ENCODE assay signal across 32 cellular contexts in genomic region chr12:11059784-11060183, GRCh38. TPM values are rescaled to one million over a fixed set of nuclear protein-coding genes. Genes with fewer than 3 reads are reported as not detected.
DNase-seq lines count a peak whose midpoint lies in the region; ATAC-seq, FAIRE-seq and TF ChIP-seq lines count a peak whose summit lies in the region.
"Had no signal": no experiment of that assay in that cellular context is flagged by ENCODE, and none has a peak within 500 bp of the region (broad histone marks: within the 10 kb centered on the region; RNA-seq: fewer than 3 reads in every experiment).

No MANE protein-coding gene starts in this region.

- H3K4me1 ChIP-seq in K562 (replicated peaks in 1 of 2; ENCODE audit: control insufficient read depth in 2 of 2, insufficient read depth in 2 of 2, low read length in 2 of 2) (no peaks in the 10 kb centered on the region), OCI-LY7 (ENCODE audit: insufficient read depth, low read length, poor library complexity, severe bottlenecking) (no peaks in the 10 kb centered on the region)
- H3K4me1 ChIP-seq: psoas muscle had no signal

- POLR2A ChIA-PET in K562 (lab: Yijun Ruan, JAX) (no interaction called here), OCI-LY7 (lab: Charles Lee) (no interaction called here)

- H3K27ac ChIP-seq in K562 (ENCODE audit: extremely low read depth, low read depth, low read length) (no peak overlapping the region), OCI-LY7 (ENCODE audit: low read depth, low read length, poor library complexity, severe bottlenecking) (no peak overlapping the region)
- H3K27ac ChIP-seq: KMS-11, psoas muscle, thoracic aorta had no signal

- BruUV-seq in K562 (replicated peaks; lab: Mats Ljungman, UMichigan) = no TSS peak
- BruUV-seq in OCI-LY7 (replicated peaks; lab: Mats Ljungman, UMichigan) = no TSS peak

- TF ChIP-seq EP300 in K562 (IDR thresholded peaks at IDR 0.05; ENCODE audit: low read length) = no peak

- intact Hi-C loops in K562 (cut with micrococcal nuclease) (no loop called here), OCI-LY7 (cut with micrococcal nuclease; ENCODE audit: unreplicated experiment) (no loop called here)

- H3K4me2 ChIP-seq in K562 (ENCODE audit: insufficient read depth, low read length) (no peak overlapping the region), OCI-LY7 (ENCODE audit: low read length) (no peak overlapping the region)
- H3K4me2 ChIP-seq: KMS-11 had no signal

- H3K79me2 ChIP-seq in K562 (ENCODE audit: control insufficient read depth, insufficient read depth, low read length) (peaks cover 4% of the 10 kb centered on the region; the same call in 1 of the 3 replicates), OCI-LY7 (ENCODE audit: insufficient read depth, low read depth, low read length) (no peaks in the 10 kb centered on the region)

- H3K9me1 ChIP-seq in K562 (ENCODE audit: control insufficient read depth, insufficient read depth, low read length) = no peaks in the 10 kb centered on the region

- H3K36me3 ChIP-seq in K562 (ENCODE audit: control insufficient read depth, insufficient read depth, low read length) (0 out of 3 replicates have a peak, but pooled peaks cover 2% of the 10 kb centered on the region), OCI-LY7 (ENCODE audit: insufficient read depth, low read length) (no peaks in the 10 kb centered on the region)
- H3K36me3 ChIP-seq: thoracic aorta had no signal

- FAIRE-seq in GM12892 (lab: Jason Lieb, UNC) (peak; percentile 27), K562 (lab: Jason Lieb, UNC) (peak; percentile 54)
- FAIRE-seq: GM19239, HTR-8/SVneo, urothelium cell line had no signal

- H2AFZ ChIP-seq in K562 (ENCODE audit: low read depth, low read length) = no peak overlapping the region
- no peak overlapping the region for H2AFZ ChIP-seq in OCI-LY7 (ENCODE audit: low read length)

- no peak overlapping the region for H3K9ac ChIP-seq in K562 (ENCODE audit: insufficient read depth in 1 of 2, low read depth in 2 of 2, low read length in 2 of 2)
- H3K9ac ChIP-seq: KMS-11 had no signal

- H3K4me3 ChIP-seq in K562 = no peak overlapping the region
- H3K4me3 ChIP-seq in OCI-LY7 (ENCODE audit: low read depth, low read length, poor library complexity, severe bottlenecking) = no peak overlapping the region
- H3K4me3 ChIP-seq: psoas muscle, thoracic aorta had no signal

- TF ChIP-seq CTCF in K562 (IDR thresholded peaks at IDR 0.05 in 2 of 3, conservative IDR thresholded peaks at IDR 0.05 in 1 of 3; ENCODE audit: insufficient read depth in 2 of 3, low read depth in 1 of 3, low read length in 3 of 3) (no peak), OCI-LY7 (conservative IDR thresholded peaks at IDR 0.05; ENCODE audit: low read length) (no peak)

- no peak for ATAC-seq in K562
- ATAC-seq in HG03097 (IDR thresholded peaks at IDR 0.05; ENCODE audit: low FRiP score, unreplicated experiment) = no peak
- ATAC-seq: esophagus mucosa, natural killer cell, PC-3, WTC11 had no signal

- H3K9me2 ChIP-seq in OCI-LY7 (ENCODE audit: insufficient read depth, low read length) = no peaks in the 10 kb centered on the region

- TF ChIP-seq RAD21 in K562 (CRISPR knock-in tag; conservative IDR thresholded peaks at IDR 0.05 in 1 of 2, IDR thresholded peaks at IDR 0.05 in 1 of 2) = no peak

- H4K20me1 ChIP-seq in K562 (replicated peaks; ENCODE audit: control insufficient read depth, insufficient read depth, low read length) = no peaks in the 10 kb centered on the region
- H4K20me1 ChIP-seq in OCI-LY7 (ENCODE audit: insufficient read depth, low read length) = no peaks in the 10 kb centered on the region

- CTCF ChIA-PET in K562 (lab: Yijun Ruan, JAX; ENCODE audit: low intra/inter-chr PET ratio) (no interaction called here), OCI-LY7 (lab: Charles Lee; ENCODE audit: unreplicated experiment) (no interaction called here)

- DNase-seq in GM12892 (ENCODE audit: insufficient read length) (no peak), HT1080 (ENCODE audit: low read depth) (peak; percentile 4), K562 (ENCODE audit: extremely low read depth in 1 of 4, low spot score in 3 of 4) (no peak), kidney glomerular epithelial cell (lab: John Stamatoyannopoulos, UW) (peak; percentile 7), activated T-cell treated with anti-CD3 and anti-CD28 coated beads for 4 hours (no peak), OCI-LY7 (ENCODE audit: low spot score) (no peak)
- DNase-seq: activated CD4-positive, alpha-beta T cell treated with anti-CD3 and anti-CD28 coated beads, Interleukin-2, amount 50 U/mL, for 48 hours; activated CD8-positive, alpha-beta memory T cell treated with anti-CD3 and anti-CD28 coated beads, Interleukin-2, amount 50 U/mL, for 48 hours; aorta; caudate nucleus; DND-41; H9; hippocampal formation; natural killer cell; NCI-H1694 treated with DMSO at 0.1 percent for 48 hours; NCI-H524; occipital lobe; PC-3; psoas muscle; SHP77; stimulated activated CD4-positive, alpha-beta T cell treated with anti-CD3 and anti-CD28 coated beads, Interleukin-15, amount 100 ng/mL, for 24 hours; stimulated activated naive CD4-positive, alpha-beta T cell had no signal

- TF ChIP-seq POLR2A in GM12892 (IDR thresholded peaks at IDR 0.05; ENCODE audit: low read depth, low read length) (no peak), K562 (conservative IDR thresholded peaks at IDR 0.05) (no peak)

- H3K27me3 ChIP-seq in K562 (ENCODE audit: control insufficient read depth in 2 of 2, insufficient read depth in 2 of 2, low read length in 2 of 2) = no peaks in the 10 kb centered on the region

- in situ Hi-C loops in K562 (cut with MboI) = no loop called here

- no peaks in the 10 kb centered on the region for H3K9me3 ChIP-seq in K562 (replicated peaks; ENCODE audit: control insufficient read depth, insufficient read depth, low read depth, low read length)
- no peaks in the 10 kb centered on the region for H3K9me3 ChIP-seq in OCI-LY7 (ENCODE audit: low read length)
- H3K9me3 ChIP-seq: psoas muscle, thoracic aorta had no signal

RNA-seq across cellular contexts. Expression of gene TAS2R46, which starts 2.3 kb away (rescaled TPM):
- 0.40 TPM for polyA plus RNA-seq in GM12892 (2012; ENCODE audit: missing spikeins)
- total RNA-seq in HT1080 (2014; rRNA removed; shearing (Covaris generic)) = not detected in 2 replicates
- polyA plus RNA-seq in HT1080 (2015; cell fraction: cytosol; rRNA removed) = 0.09 and 0.30 TPM in 2 replicates
- 0.25 TPM in 1 of 2 replicates, not detected in the other for polyA plus RNA-seq in HT1080 (2015; cell fraction: nucleus; rRNA removed)
- 5.4 and 21.4 TPM in 2 replicates for total RNA-seq in K562 (2011; cell fraction: chromatin; rRNA removed; ENCODE audit: low replicate concordance)
- 3.3 and 6.7 TPM in 2 replicates for total RNA-seq in K562 (2011; cell fraction: nucleolus; rRNA removed)
- total RNA-seq in K562 (2011; cell fraction: nucleoplasm; rRNA removed) = 16.6 and 27.5 TPM in 2 replicates
- total RNA-seq in K562 (2014; rRNA removed) (0.95 and 1.1 TPM in 2 replicates), K562 (2014; rRNA removed; fragmentation: Illumina TruSeq; extraction: Trizol) (1.8 and 2.1 TPM in 2 replicates), K562 (2015; rRNA removed; fragmentation: Illumina TruSeq; extraction: Trizol) (1.3 TPM in 2 replicates), K562 (2021) (0.47 and 0.74 TPM in 2 replicates), OCI-LY7 (2022) (1.4 and 1.6 TPM in 2 replicates)
- polyA plus RNA-seq in K562 (2011; rRNA removed) (0.30 and 0.35 TPM in 2 replicates), K562 (2014; fragmentation: Illumina TruSeq; extraction: Trizol) (0.19 TPM in 1 of 2 replicates, not detected in the other), K562 (2014; fragmentation: Nextera tagmentation; extraction: Ambion mirVana) (not detected), K562 (2014; rRNA removed) (0.08 TPM in 1 of 2 replicates, not detected in the other)
- not detected in 2 replicates for polyA plus RNA-seq in K562 (2011; cell fraction: cytosol; rRNA removed)
- polyA plus RNA-seq in K562 (2011; cell fraction: nucleus; rRNA removed) = 1.0 and 1.5 TPM in 2 replicates
- polyA plus RNA-seq in K562 (2012) = 0.14 TPM in 1 of 2 replicates, not detected in the other
- 11.3 and 13.7 TPM in 2 replicates for polyA minus RNA-seq in K562 (2011; rRNA and poly(A)+ RNA removed)
- not detected in 2 replicates for polyA minus RNA-seq in K562 (2011; cell fraction: cytosol; rRNA and poly(A)+ RNA removed)
- polyA minus RNA-seq in K562 (2011; cell fraction: nucleus; rRNA and poly(A)+ RNA removed) = 13.7 and 21.9 TPM in 2 replicates
- total RNA-seq in OCI-LY7 (2014; rRNA removed; shearing (Covaris generic)) = 1.3 TPM in 1 of 2 replicates, not detected in the other
- polyA plus RNA-seq: aorta, CD14-positive monocyte had no signal

RNA-seq across cellular contexts. Expression of gene TAS2R31, which starts 28.6 kb away (rescaled TPM):
- 0.91 TPM for polyA plus RNA-seq in GM12892 (2012; ENCODE audit: missing spikeins)
- total RNA-seq in HT1080 (2014; rRNA removed; shearing (Covaris generic)) = 0.29 and 0.40 TPM in 2 replicates
- polyA plus RNA-seq in HT1080 (2015; cell fraction: cytosol; rRNA removed) = 0.19 and 1.1 TPM in 2 replicates
- polyA plus RNA-seq in HT1080 (2015; cell fraction: nucleus; rRNA removed) = 2.4 and 2.8 TPM in 2 replicates
- total RNA-seq in K562 (2011; cell fraction: chromatin; rRNA removed; ENCODE audit: low replicate concordance) = 8.0 and 33.7 TPM in 2 replicates
- 2.8 and 6.7 TPM in 2 replicates for total RNA-seq in K562 (2011; cell fraction: nucleolus; rRNA removed)
- total RNA-seq in K562 (2011; cell fraction: nucleoplasm; rRNA removed) = 19.7 and 26.1 TPM in 2 replicates
- total RNA-seq in K562 (2014; rRNA removed) (0.59 and 0.86 TPM in 2 replicates), K562 (2014; rRNA removed; fragmentation: Illumina TruSeq; extraction: Trizol) (3.6 and 4.5 TPM in 2 replicates), K562 (2015; rRNA removed; fragmentation: Illumina TruSeq; extraction: Trizol) (2.0 and 2.3 TPM in 2 replicates), K562 (2021) (1.0 and 1.1 TPM in 2 replicates), OCI-LY7 (2022) (3.5 and 4.3 TPM in 2 replicates)
- polyA plus RNA-seq in K562 (2011; rRNA removed) (1.1 and 1.4 TPM in 2 replicates), K562 (2014; fragmentation: Illumina TruSeq; extraction: Trizol) (not detected in 2 replicates), K562 (2014; fragmentation: Nextera tagmentation; extraction: Ambion mirVana) (not detected), K562 (2014; rRNA removed) (0.20 TPM in 1 of 2 replicates, not detected in the other)
- 0.07 TPM in 1 of 2 replicates, not detected in the other for polyA plus RNA-seq in K562 (2011; cell fraction: cytosol; rRNA removed)
- 1.9 and 2.6 TPM in 2 replicates for polyA plus RNA-seq in K562 (2011; cell fraction: nucleus; rRNA removed)
- 0.08 and 0.42 TPM in 2 replicates for polyA plus RNA-seq in K562 (2012)
- 11.9 and 15.3 TPM in 2 replicates for polyA minus RNA-seq in K562 (2011; rRNA and poly(A)+ RNA removed)
- not detected in 2 replicates for polyA minus RNA-seq in K562 (2011; cell fraction: cytosol; rRNA and poly(A)+ RNA removed)
- polyA minus RNA-seq in K562 (2011; cell fraction: nucleus; rRNA and poly(A)+ RNA removed) = 21.8 and 29.7 TPM in 2 replicates
- 1.3 and 2.2 TPM in 2 replicates for total RNA-seq in OCI-LY7 (2014; rRNA removed; shearing (Covaris generic))
- polyA plus RNA-seq: CD14-positive monocyte had no signal

RNA-seq across cellular contexts. Expression of gene TAS2R43, which starts 32.3 kb away (rescaled TPM):
- 0.28 TPM for polyA plus RNA-seq in GM12892 (2012; ENCODE audit: missing spikeins)
- not detected in 2 replicates for total RNA-seq in HT1080 (2014; rRNA removed; shearing (Covaris generic))
- 0.09 TPM in 1 of 2 replicates, not detected in the other for polyA plus RNA-seq in HT1080 (2015; cell fraction: cytosol; rRNA removed)
- 0.23 TPM in 1 of 2 replicates, not detected in the other for polyA plus RNA-seq in HT1080 (2015; cell fraction: nucleus; rRNA removed)
- not detected in 2 replicates for total RNA-seq in K562 (2011; cell fraction: chromatin; rRNA removed; ENCODE audit: low replicate concordance)
- total RNA-seq in K562 (2011; cell fraction: nucleolus; rRNA removed) = not detected in 2 replicates
- total RNA-seq in K562 (2011; cell fraction: nucleoplasm; rRNA removed) = not detected in 2 replicates
- not detected in 2 replicates for total RNA-seq in K562 (2014; rRNA removed)
- total RNA-seq in K562 (2014; rRNA removed; fragmentation: Illumina TruSeq; extraction: Trizol) = not detected in 2 replicates
- total RNA-seq in K562 (2015; rRNA removed; fragmentation: Illumina TruSeq; extraction: Trizol) = not detected in 2 replicates
- total RNA-seq in K562 (2021) = not detected in 2 replicates
- not detected in 2 replicates for polyA plus RNA-seq in K562 (2011; rRNA removed)
- not detected in 2 replicates for polyA plus RNA-seq in K562 (2011; cell fraction: cytosol; rRNA removed)
- not detected in 2 replicates for polyA plus RNA-seq in K562 (2011; cell fraction: nucleus; rRNA removed)
- polyA plus RNA-seq in K562 (2012) = not detected in 2 replicates
- polyA plus RNA-seq in K562 (2014; fragmentation: Illumina TruSeq; extraction: Trizol) = not detected in 2 replicates
- not detected for polyA plus RNA-seq in K562 (2014; fragmentation: Nextera tagmentation; extraction: Ambion mirVana)
- polyA plus RNA-seq in K562 (2014; rRNA removed) = not detected in 2 replicates
- not detected in 2 replicates for polyA minus RNA-seq in K562 (2011; rRNA and poly(A)+ RNA removed)
- not detected in 2 replicates for polyA minus RNA-seq in K562 (2011; cell fraction: cytosol; rRNA and poly(A)+ RNA removed)
- not detected in 2 replicates for polyA minus RNA-seq in K562 (2011; cell fraction: nucleus; rRNA and poly(A)+ RNA removed)
- total RNA-seq in OCI-LY7 (2014; rRNA removed; shearing (Covaris generic)) = 3.1 and 4.7 TPM in 2 replicates
- 3.0 and 3.1 TPM in 2 replicates for total RNA-seq in OCI-LY7 (2022)
- total RNA-seq: PC-3 had no signal
- polyA plus RNA-seq: aorta, CD14-positive monocyte had no signal

RNA-seq across cellular contexts. Expression of gene TAS2R19, which starts 37.4 kb away (rescaled TPM):
- polyA plus RNA-seq in GM12892 (2012; ENCODE audit: missing spikeins) = 0.83 TPM
- total RNA-seq in HT1080 (2014; rRNA removed; shearing (Covaris generic)) = 0.23 and 0.40 TPM in 2 replicates
- 0.14 and 0.30 TPM in 2 replicates for polyA plus RNA-seq in HT1080 (2015; cell fraction: cytosol; rRNA removed)
- 0.75 and 0.83 TPM in 2 replicates for polyA plus RNA-seq in HT1080 (2015; cell fraction: nucleus; rRNA removed)
- 10.2 and 49.0 TPM in 2 replicates for total RNA-seq in K562 (2011; cell fraction: chromatin; rRNA removed; ENCODE audit: low replicate concordance)
- 4.8 and 8.4 TPM in 2 replicates for total RNA-seq in K562 (2011; cell fraction: nucleolus; rRNA removed)
- 20.7 and 29.1 TPM in 2 replicates for total RNA-seq in K562 (2011; cell fraction: nucleoplasm; rRNA removed)
- total RNA-seq in K562 (2014; rRNA removed) = 0.27 and 0.90 TPM in 2 replicates
- 3.0 and 4.1 TPM in 2 replicates for total RNA-seq in K562 (2014; rRNA removed; fragmentation: Illumina TruSeq; extraction: Trizol)
- 2.4 and 2.5 TPM in 2 replicates for total RNA-seq in K562 (2015; rRNA removed; fragmentation: Illumina TruSeq; extraction: Trizol)
- total RNA-seq in K562 (2021) = 0.86 and 1.2 TPM in 2 replicates
- polyA plus RNA-seq in K562 (2011; rRNA removed) = 0.87 and 1.6 TPM in 2 replicates
- 0.07 and 0.10 TPM in 2 replicates for polyA plus RNA-seq in K562 (2011; cell fraction: cytosol; rRNA removed)
- 2.7 and 4.0 TPM in 2 replicates for polyA plus RNA-seq in K562 (2011; cell fraction: nucleus; rRNA removed)
- polyA plus RNA-seq in K562 (2012) = 0.08 and 0.26 TPM in 2 replicates
- 0.13 TPM in 1 of 2 replicates, not detected in the other for polyA plus RNA-seq in K562 (2014; fragmentation: Illumina TruSeq; extraction: Trizol)
- not detected for polyA plus RNA-seq in K562 (2014; fragmentation: Nextera tagmentation; extraction: Ambion mirVana)
- polyA plus RNA-seq in K562 (2014; rRNA removed) = 0.12 and 0.21 TPM in 2 replicates
- polyA minus RNA-seq in K562 (2011; rRNA and poly(A)+ RNA removed) = 21.5 and 29.3 TPM in 2 replicates
- polyA minus RNA-seq in K562 (2011; cell fraction: cytosol; rRNA and poly(A)+ RNA removed) = not detected in 2 replicates
- polyA minus RNA-seq in K562 (2011; cell fraction: nucleus; rRNA and poly(A)+ RNA removed) = 32.2 and 47.8 TPM in 2 replicates
- total RNA-seq in OCI-LY7 (2014; rRNA removed; shearing (Covaris generic)) = 2.0 and 3.2 TPM in 2 replicates
- total RNA-seq in OCI-LY7 (2022) = 2.9 and 3.4 TPM in 2 replicates
- total RNA-seq: PC-3 had no signal
- polyA plus RNA-seq: CD14-positive monocyte, liver had no signal

Comparison
In these comparisons a context has a peak if more than half of its experiments do, and no peak if none do; other contexts are left out.
1. DNase-seq: peak in HT1080 (single experiment) and kidney glomerular epithelial cell (single experiment); none in GM12892 (single experiment), K562 (0 of 4), activated T-cell treated with anti-CD3 and anti-CD28 coated beads for 4 hours (single experiment) and OCI-LY7 (single experiment).